1 cellular context compared by ENCODE assay signal in the genomic region with DNA sequence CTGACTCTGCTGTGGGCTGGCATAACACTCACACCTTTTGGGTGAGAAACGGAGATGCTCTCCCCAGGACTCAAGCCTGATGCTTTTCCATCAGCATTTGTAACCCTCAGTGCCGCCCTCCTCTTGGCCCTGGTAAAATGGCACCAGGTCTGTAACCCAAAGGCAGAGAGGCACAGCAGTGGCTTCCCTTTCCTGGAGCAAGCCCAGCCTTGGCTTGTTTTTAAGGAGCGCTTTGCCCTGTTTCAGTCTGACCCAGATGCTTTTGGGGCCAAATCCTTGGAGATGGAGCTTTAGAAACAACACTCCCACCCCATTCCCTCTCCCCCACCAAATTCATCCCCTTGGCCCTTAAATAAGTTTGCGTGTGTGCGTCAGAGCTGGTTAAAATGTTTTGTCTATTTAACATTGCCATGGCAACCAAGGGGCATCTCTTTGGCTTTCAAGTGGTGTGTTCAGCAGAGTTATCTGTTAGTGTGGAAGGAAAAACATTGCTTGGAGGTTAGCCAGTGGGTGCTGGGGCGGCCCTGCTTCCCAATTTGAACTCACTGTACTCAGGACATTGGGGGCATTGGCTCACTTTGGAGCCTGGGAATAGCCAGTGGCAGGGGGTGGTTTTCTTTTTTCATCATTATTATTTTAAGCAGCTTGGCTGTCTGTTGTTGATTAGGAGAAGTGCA.
TF ChIP-seq lines count a peak whose summit lies in the region.

No MANE protein-coding gene starts in this region.

TF ChIP-seq in IMR-90, 13 proteins besides CTCF, POLR2A, EP300 and RAD21:
- TF ChIP-seq NFE2L2 (IDR thresholded peaks at IDR 0.05; ENCODE audit: low read depth, low read length) (no peak), SMC3 (IDR thresholded peaks at IDR 0.05; ENCODE audit: low read depth, low read length) (no peak), BHLHE40 (IDR thresholded peaks at IDR 0.05; ENCODE audit: low read depth, low read length) (no peak), MAZ (IDR thresholded peaks at IDR 0.05; ENCODE audit: borderline replicate concordance, low read depth, low read length) (no peak), RFX5 (IDR thresholded peaks at IDR 0.05; ENCODE audit: low read depth, low read length) (no peak), MAFK (IDR thresholded peaks at IDR 0.05; ENCODE audit: low read depth, low read length) (no peak), RCOR1 (IDR thresholded peaks at IDR 0.05; ENCODE audit: insufficient replicate concordance, low read length) (no peak), ELK1 (IDR thresholded peaks at IDR 0.05; ENCODE audit: borderline replicate concordance, low read depth, low read length) (no peak), FOS (IDR thresholded peaks at IDR 0.05; ENCODE audit: low read depth, low read length) (no peak), USF2 (IDR thresholded peaks at IDR 0.05; ENCODE audit: low read depth, low read length) (no peak)
